1 cellular context compared by ENCODE assay signal in the genomic region with DNA sequence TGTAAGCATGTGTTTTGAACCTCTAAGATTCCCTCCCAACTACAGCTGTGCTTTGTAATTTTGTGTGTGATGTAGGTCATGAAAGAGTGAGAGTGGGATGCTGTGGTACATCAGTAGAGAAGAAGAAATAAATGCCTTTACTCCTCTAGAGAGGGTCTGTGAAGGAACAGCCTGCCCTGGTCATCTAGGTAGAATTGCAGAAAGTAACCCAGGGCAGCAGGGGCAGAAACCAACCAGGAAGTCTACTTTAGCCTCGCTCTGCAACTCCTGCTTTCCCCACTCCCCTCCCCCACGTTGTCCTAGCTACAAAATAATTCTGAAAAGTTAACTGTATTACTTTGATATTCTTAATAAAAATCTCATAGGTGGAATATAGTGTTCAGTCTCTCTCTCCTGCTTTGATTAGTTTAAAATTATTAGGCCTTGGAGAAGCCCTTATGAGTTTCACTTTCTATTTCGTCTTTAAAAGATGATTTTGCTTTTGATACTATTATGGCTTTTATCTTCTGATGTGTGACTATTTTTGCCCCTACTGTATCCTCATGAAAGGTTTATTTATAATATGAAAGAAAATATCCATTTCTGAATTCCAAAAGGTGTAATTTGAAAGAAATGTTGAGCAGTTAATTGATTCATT.
TF ChIP-seq lines count a peak whose summit lies in the region.

No MANE protein-coding gene starts in this region.

TF ChIP-seq in endothelial cell of umbilical vein, 7 proteins besides CTCF, POLR2A, EP300 and RAD21:
- TF ChIP-seq, protein P1, sequence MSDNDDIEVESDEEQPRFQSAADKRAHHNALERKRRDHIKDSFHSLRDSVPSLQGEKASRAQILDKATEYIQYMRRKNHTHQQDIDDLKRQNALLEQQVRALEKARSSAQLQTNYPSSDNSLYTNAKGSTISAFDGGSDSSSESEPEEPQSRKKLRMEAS (IDR thresholded peaks at IDR 0.05; ENCODE audit: insufficient read depth, insufficient read length): no peak
- no peak for TF ChIP-seq GATA2 (IDR thresholded peaks at IDR 0.05; ENCODE audit: insufficient read depth, insufficient read length, low read depth, low read length)
- no peak for TF ChIP-seq POLR2AphosphoS5 (IDR thresholded peaks at IDR 0.05; ENCODE audit: insufficient read depth, low read depth, low read length)
- no peak for TF ChIP-seq FOS (IDR thresholded peaks at IDR 0.05; ENCODE audit: borderline replicate concordance, insufficient read depth, low read length)
- no peak for TF ChIP-seq JUN (IDR thresholded peaks at IDR 0.05; ENCODE audit: borderline replicate concordance, insufficient read depth, insufficient read length, low read depth)
